ENCODE assay signal across 17 cellular contexts in genomic region chr11:8730697-8731020, GRCh38. TPM values are rescaled to one million over a fixed set of nuclear protein-coding genes. Genes with fewer than 3 reads are reported as not detected.
DNase-seq lines count a peak whose midpoint lies in the region; ATAC-seq and TF ChIP-seq lines count a peak whose summit lies in the region.
"Had no signal": no experiment of that assay in that cellular context is flagged by ENCODE, and none has a peak within 500 bp of the region (broad histone marks: within the 10 kb centered on the region; RNA-seq: fewer than 3 reads in every experiment).

No MANE protein-coding gene starts in this region.

- H3K36me3 ChIP-seq in BLaER1 (no peaks in the 10 kb centered on the region), adrenal gland (replicated peaks in 1 of 2) (peaks cover 0 to 22% of the 10 kb centered on the region in 2 donors), mesenchymal stem cell (ENCODE audit: control insufficient read depth in 1 of 2, insufficient read depth in 2 of 2, low read depth in 1 of 2, low read length in 2 of 2) (peaks cover 34 to 40% of the 10 kb centered on the region in 2 experiments), spleen (peaks cover 0 to 23% (median 2%) of the 10 kb centered on the region in 6 donors)

- no peak overlapping the region for H3K4ac ChIP-seq in mesenchymal stem cell (ENCODE audit: low read depth in 1 of 2, low read length in 2 of 2)

- H3K27ac Mint-ChIP-seq in activated T-cell treated with anti-CD3 and anti-CD28 coated beads, Interleukin-2, amount 50 U/mL, for 72 hours = no peak overlapping the region
- H3K27ac Mint-ChIP-seq: CD8-positive, alpha-beta memory T cell had no signal

- no peak overlapping the region for H3K4me3 Mint-ChIP-seq in activated T-cell treated with anti-CD3 and anti-CD28 coated beads, Interleukin-2, amount 50 U/mL, for 72 hours
- H3K4me3 Mint-ChIP-seq: CD8-positive, alpha-beta memory T cell had no signal

- TF ChIP-seq POLR2A in adrenal gland (IDR thresholded peaks at IDR 0.05) (no peak), spleen (IDR thresholded peaks at IDR 0.05) (no peak)

- H2BK12ac ChIP-seq in mesenchymal stem cell (ENCODE audit: low read length in 2 of 2) = no peak overlapping the region

- no peak overlapping the region for H2AK5ac ChIP-seq in mesenchymal stem cell (ENCODE audit: low read length, severe bottlenecking)

- peak overlapping the region in 1 of 2 experiments; percentile 37 for H3K18ac ChIP-seq in mesenchymal stem cell (ENCODE audit: low read depth in 1 of 2, low read length in 2 of 2)

- H3K27ac ChIP-seq in BLaER1 = no peak overlapping the region
- peak overlapping the region in 3 of 5 donors; percentile 11 to 87 (median 74) for H3K27ac ChIP-seq in adrenal gland
- no peak overlapping the region for H3K27ac ChIP-seq in mesenchymal stem cell (ENCODE audit: low read length, poor library complexity, severe bottlenecking)
- peak overlapping the region in 6 of 8 donors; percentile 49 to 86 (median 80) for H3K27ac ChIP-seq in spleen
- H3K27ac ChIP-seq: A549 had no signal

- intact Hi-C loops in adrenal gland (cut with DNase I) (no loop called here), spleen (cut with DNase I; ENCODE audit: low total_unique reads) (no loop called here)

- H3K4me1 ChIP-seq in BLaER1 = peaks cover 38% of the 10 kb centered on the region
- H3K4me1 ChIP-seq in adrenal gland (replicated peaks in 1 of 2) = peaks cover 47 to 59% of the 10 kb centered on the region in 2 donors
- peaks cover 19% of the 10 kb centered on the region for H3K4me1 ChIP-seq in mesenchymal stem cell (ENCODE audit: control insufficient read depth, insufficient read depth, low read depth, low read length)
- peaks cover 18 to 66% (median 36%) of the 10 kb centered on the region in 6 donors for H3K4me1 ChIP-seq in spleen

- ATAC-seq in GM19463 (IDR thresholded peaks at IDR 0.05; ENCODE audit: unreplicated experiment) = no peak
- no peak for ATAC-seq in activated T-cell treated with anti-CD3 and anti-CD28 coated beads, Interleukin-2, amount 50 U/mL, for 72 hours (replicated peaks in 1 of 2)
- ATAC-seq: A549 had no signal

- no peak overlapping the region for H4K8ac ChIP-seq in mesenchymal stem cell (ENCODE audit: low read length)

- no peak for TF ChIP-seq CTCF in adrenal gland (IDR thresholded peaks at IDR 0.05)
- no peak for TF ChIP-seq CTCF in spleen (IDR thresholded peaks at IDR 0.05 in 8 of 11, conservative IDR thresholded peaks at IDR 0.05 in 3 of 11)

- no peaks in the 10 kb centered on the region for H3K9me3 ChIP-seq in BLaER1
- H3K9me3 ChIP-seq in adrenal gland (replicated peaks in 1 of 3) = no peaks in the 10 kb centered on the region
- no peaks in the 10 kb centered on the region for H3K9me3 ChIP-seq in mesenchymal stem cell (ENCODE audit: control insufficient read depth, low read length)
- H3K9me3 ChIP-seq in spleen = no peaks in the 10 kb centered on the region
- H3K9me3 ChIP-seq: A549 had no signal

- H2BK5ac ChIP-seq in mesenchymal stem cell (ENCODE audit: low read depth, low read length, poor library complexity, severe bottlenecking) = no peak overlapping the region

- H3K14ac ChIP-seq in mesenchymal stem cell (ENCODE audit: low read length in 2 of 2) = no peak overlapping the region

- DNase-seq in adrenal gland (no peak), mesenchymal stem cell (no peak), spleen (no peak), NCI-H524 (lab: John Stamatoyannopoulos, UW) (no peak), epidermal melanocyte (ENCODE audit: insufficient read length, low spot score) (no peak)
- no peak for DNase-seq in activated T-cell treated with anti-CD3 and anti-CD28 coated beads, Interleukin-2, amount 50 U/mL, for 72 hours
- DNase-seq: C1 segment of cervical spinal cord; CD8-positive, alpha-beta memory T cell; DMS79; GOT3; NCI-H1105; NCI-H2081 treated with DMSO at 0.1 percent for 48 hours; NCI-H510A; SHP77 treated with DMSO at 0.1 percent for 48 hours had no signal

- H3K4me3 ChIP-seq in BLaER1 (no peak overlapping the region), adrenal gland (no peak overlapping the region), mesenchymal stem cell (ENCODE audit: insufficient read depth in 1 of 2, low read depth in 1 of 2, low read length in 2 of 2) (no peak overlapping the region), spleen (no peak overlapping the region)
- H3K4me3 ChIP-seq: A549 had no signal

- H4K20me1 ChIP-seq in BLaER1 = peaks cover 34% of the 10 kb centered on the region

- 89 to 92% (median 90%) methylated on average over 15 to 23 of the region's 23 CpGs for WGBS in adrenal gland, 4 donors
- 98% methylated on average over 23 of the region's 23 CpGs for WGBS in mesenchymal stem cell
- WGBS in spleen, 5 donors = 85 to 95% (median 90%) methylated on average over 23 of the region's 23 CpGs

- H2BK120ac ChIP-seq in mesenchymal stem cell (ENCODE audit: low read depth, low read length) = no peak overlapping the region

- H2BK15ac ChIP-seq in mesenchymal stem cell (ENCODE audit: low read depth, poor library complexity, severe bottlenecking) = no peak overlapping the region

- peaks cover 12% of the 10 kb centered on the region for H3K27me3 Mint-ChIP-seq in activated T-cell treated with anti-CD3 and anti-CD28 coated beads, Interleukin-2, amount 50 U/mL, for 72 hours (ENCODE audit: low read depth)

- H3K9ac ChIP-seq in BLaER1 (no peak overlapping the region), mesenchymal stem cell (ENCODE audit: low read length) (no peak overlapping the region)

- no peak overlapping the region for H3K23ac ChIP-seq in mesenchymal stem cell (ENCODE audit: low read length in 2 of 2)

- no peaks in the 10 kb centered on the region for H3K36me3 Mint-ChIP-seq in activated T-cell treated with anti-CD3 and anti-CD28 coated beads, Interleukin-2, amount 50 U/mL, for 72 hours (ENCODE audit: insufficient read depth in 2 of 2)
- H3K36me3 Mint-ChIP-seq: CD8-positive, alpha-beta memory T cell had no signal

- H3K4me2 ChIP-seq in BLaER1 (peak overlapping the region; percentile 81; the same call in 1 of the 2 replicates), mesenchymal stem cell (ENCODE audit: low read length, poor library complexity, severe bottlenecking) (no peak overlapping the region)
- H3K4me2 ChIP-seq: A549 had no signal

- no peak overlapping the region for H2AFZ ChIP-seq in mesenchymal stem cell (ENCODE audit: low read depth, low read length)

- no peaks in the 10 kb centered on the region for H3K9me3 Mint-ChIP-seq in activated T-cell treated with anti-CD3 and anti-CD28 coated beads, Interleukin-2, amount 50 U/mL, for 72 hours
- H3K9me3 Mint-ChIP-seq: CD8-positive, alpha-beta memory T cell had no signal

- H4K91ac ChIP-seq in mesenchymal stem cell (ENCODE audit: low read length) = peak overlapping the region; percentile 18

- peaks cover 44% of the 10 kb centered on the region for H3K79me1 ChIP-seq in mesenchymal stem cell (replicated peaks; ENCODE audit: low read length, poor library complexity, severe bottlenecking)

- no peaks in the 10 kb centered on the region for H3K4me1 Mint-ChIP-seq in activated T-cell treated with anti-CD3 and anti-CD28 coated beads, Interleukin-2, amount 50 U/mL, for 72 hours (ENCODE audit: low read depth)
- H3K4me1 Mint-ChIP-seq: CD8-positive, alpha-beta memory T cell had no signal

- H3K27me3 ChIP-seq in BLaER1 (peaks cover 21% of the 10 kb centered on the region; the same call in 1 of the 2 replicates), adrenal gland (no peaks in the 10 kb centered on the region), mesenchymal stem cell (ENCODE audit: control insufficient read depth in 1 of 2, insufficient read depth in 1 of 2, low read length in 2 of 2) (no peaks in the 10 kb centered on the region), spleen (replicated peaks in 1 of 7) (no peaks in the 10 kb centered on the region)

RNA-seq across cellular contexts. Expression of gene RPL27A, which starts 48.1 kb away (rescaled TPM):
- total RNA-seq in adrenal gland (1,000 to 10,000 TPM in 3 of 8 donors, 100 to 1,000 TPM in 5; 668 to 1,527 (median 930) TPM), spleen (1,000 to 10,000 TPM in 4 of 7 donors, 100 to 1,000 TPM in 3; 845 to 1,581 (median 1,127) TPM)
- polyA plus RNA-seq in adrenal gland (1,000 to 10,000 TPM; 1,237 to 3,013 (median 2,638) TPM), spleen (1,000 to 10,000 TPM; 6,984 to 8,152 (median 7,296) TPM)
- polyA plus RNA-seq in mesenchymal stem cell (2013, experiment 1 of 2) = 1,998 TPM
- polyA plus RNA-seq in mesenchymal stem cell (2013, experiment 2 of 2) = 1,912 TPM
- total RNA-seq in activated T-cell treated with anti-CD3 and anti-CD28 coated beads, Interleukin-2, amount 50 U/mL, for 72 hours = 1,000 to 10,000 TPM; 1,081 to 1,146 TPM

RNA-seq across cellular contexts. Expression of gene TRIM66, which starts 48.2 kb away (rescaled TPM):
- 10 to 100 TPM in 4 of 8 donors, 1 to 10 TPM in 4; 6.6 to 18.4 (median 10.2) TPM for total RNA-seq in adrenal gland
- polyA plus RNA-seq in adrenal gland = 1 to 10 TPM; 3.6 to 9.9 (median 4.0) TPM
- 1.8 TPM for polyA plus RNA-seq in mesenchymal stem cell (2013, experiment 1 of 2)
- 1.9 TPM for polyA plus RNA-seq in mesenchymal stem cell (2013, experiment 2 of 2)
- 10 to 100 TPM in 5 of 7 donors, 1 to 10 TPM in 2; 5.3 to 22.8 (median 12.6) TPM for total RNA-seq in spleen
- 1 to 10 TPM in 2 of 3 donors, under 1 TPM in 1; 0.86 to 4.3 (median 2.3) TPM for polyA plus RNA-seq in spleen
- 10 to 100 TPM; 26.4 to 30.2 TPM for total RNA-seq in activated T-cell treated with anti-CD3 and anti-CD28 coated beads, Interleukin-2, amount 50 U/mL, for 72 hours

Comparison
In these comparisons a context has a peak if more than half of its experiments do, and no peak if none do; other contexts are left out.
1. H3K27ac ChIP-seq: peak in adrenal gland (3 of 5) and spleen (6 of 8); none in BLaER1 (single experiment) and mesenchymal stem cell (single experiment).